2 cellular contexts compared by ENCODE assay signal in the genomic region with DNA sequence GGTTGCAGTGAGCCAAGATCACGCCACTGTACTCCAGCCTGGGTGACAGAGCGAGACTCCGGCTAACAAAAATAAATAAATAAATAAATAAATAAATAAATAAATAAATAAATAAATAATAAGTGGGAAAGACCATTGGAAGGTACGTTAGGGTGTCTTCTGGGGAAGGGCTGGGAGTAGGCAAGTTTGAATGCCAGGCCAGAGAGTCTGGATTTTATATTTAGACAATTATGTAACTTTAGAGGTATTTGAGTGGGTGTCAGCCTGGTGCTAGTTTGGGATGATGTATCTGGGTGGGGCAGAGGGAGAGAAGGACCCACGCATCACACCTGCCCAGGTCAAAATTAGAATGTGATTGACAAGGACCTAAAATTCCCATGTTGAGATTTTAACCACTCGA.
TF ChIP-seq lines count a peak whose summit lies in the region.

No MANE protein-coding gene starts in this region.

TF ChIP-seq in GM23338, 12 proteins besides CTCF, POLR2A, EP300 and RAD21:
- TF ChIP-seq STAT1 (IDR thresholded peaks at IDR 0.05; ENCODE audit: unreplicated experiment), result no peak
- TF ChIP-seq, protein P1, sequence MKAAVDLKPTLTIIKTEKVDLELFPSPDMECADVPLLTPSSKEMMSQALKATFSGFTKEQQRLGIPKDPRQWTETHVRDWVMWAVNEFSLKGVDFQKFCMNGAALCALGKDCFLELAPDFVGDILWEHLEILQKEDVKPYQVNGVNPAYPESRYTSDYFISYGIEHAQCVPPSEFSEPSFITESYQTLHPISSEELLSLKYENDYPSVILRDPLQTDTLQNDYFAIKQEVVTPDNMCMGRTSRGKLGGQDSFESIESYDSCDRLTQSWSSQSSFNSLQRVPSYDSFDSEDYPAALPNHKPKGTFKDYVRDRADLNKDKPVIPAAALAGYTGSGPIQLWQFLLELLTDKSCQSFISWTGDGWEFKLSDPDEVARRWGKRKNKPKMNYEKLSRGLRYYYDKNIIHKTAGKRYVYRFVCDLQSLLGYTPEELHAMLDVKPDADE (IDR thresholded peaks at IDR 0.05), result no peak
- TF ChIP-seq, protein P2, sequence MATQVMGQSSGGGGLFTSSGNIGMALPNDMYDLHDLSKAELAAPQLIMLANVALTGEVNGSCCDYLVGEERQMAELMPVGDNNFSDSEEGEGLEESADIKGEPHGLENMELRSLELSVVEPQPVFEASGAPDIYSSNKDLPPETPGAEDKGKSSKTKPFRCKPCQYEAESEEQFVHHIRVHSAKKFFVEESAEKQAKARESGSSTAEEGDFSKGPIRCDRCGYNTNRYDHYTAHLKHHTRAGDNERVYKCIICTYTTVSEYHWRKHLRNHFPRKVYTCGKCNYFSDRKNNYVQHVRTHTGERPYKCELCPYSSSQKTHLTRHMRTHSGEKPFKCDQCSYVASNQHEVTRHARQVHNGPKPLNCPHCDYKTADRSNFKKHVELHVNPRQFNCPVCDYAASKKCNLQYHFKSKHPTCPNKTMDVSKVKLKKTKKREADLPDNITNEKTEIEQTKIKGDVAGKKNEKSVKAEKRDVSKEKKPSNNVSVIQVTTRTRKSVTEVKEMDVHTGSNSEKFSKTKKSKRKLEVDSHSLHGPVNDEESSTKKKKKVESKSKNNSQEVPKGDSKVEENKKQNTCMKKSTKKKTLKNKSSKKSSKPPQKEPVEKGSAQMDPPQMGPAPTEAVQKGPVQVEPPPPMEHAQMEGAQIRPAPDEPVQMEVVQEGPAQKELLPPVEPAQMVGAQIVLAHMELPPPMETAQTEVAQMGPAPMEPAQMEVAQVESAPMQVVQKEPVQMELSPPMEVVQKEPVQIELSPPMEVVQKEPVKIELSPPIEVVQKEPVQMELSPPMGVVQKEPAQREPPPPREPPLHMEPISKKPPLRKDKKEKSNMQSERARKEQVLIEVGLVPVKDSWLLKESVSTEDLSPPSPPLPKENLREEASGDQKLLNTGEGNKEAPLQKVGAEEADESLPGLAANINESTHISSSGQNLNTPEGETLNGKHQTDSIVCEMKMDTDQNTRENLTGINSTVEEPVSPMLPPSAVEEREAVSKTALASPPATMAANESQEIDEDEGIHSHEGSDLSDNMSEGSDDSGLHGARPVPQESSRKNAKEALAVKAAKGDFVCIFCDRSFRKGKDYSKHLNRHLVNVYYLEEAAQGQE (IDR thresholded peaks at IDR 0.05; ENCODE audit: unreplicated experiment), result no peak
TF ChIP-seq in GM23338: peak in this region for 0.

TF ChIP-seq in GM12878, 131 proteins besides CTCF, POLR2A, EP300 and RAD21:
- TF ChIP-seq, protein P3, sequence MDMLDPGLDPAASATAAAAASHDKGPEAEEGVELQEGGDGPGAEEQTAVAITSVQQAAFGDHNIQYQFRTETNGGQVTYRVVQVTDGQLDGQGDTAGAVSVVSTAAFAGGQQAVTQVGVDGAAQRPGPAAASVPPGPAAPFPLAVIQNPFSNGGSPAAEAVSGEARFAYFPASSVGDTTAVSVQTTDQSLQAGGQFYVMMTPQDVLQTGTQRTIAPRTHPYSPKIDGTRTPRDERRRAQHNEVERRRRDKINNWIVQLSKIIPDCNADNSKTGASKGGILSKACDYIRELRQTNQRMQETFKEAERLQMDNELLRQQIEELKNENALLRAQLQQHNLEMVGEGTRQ (IDR thresholded peaks at IDR 0.05; ENCODE audit: borderline replicate concordance, low read depth, low read length), result no peak
- TF ChIP-seq, protein P4, sequence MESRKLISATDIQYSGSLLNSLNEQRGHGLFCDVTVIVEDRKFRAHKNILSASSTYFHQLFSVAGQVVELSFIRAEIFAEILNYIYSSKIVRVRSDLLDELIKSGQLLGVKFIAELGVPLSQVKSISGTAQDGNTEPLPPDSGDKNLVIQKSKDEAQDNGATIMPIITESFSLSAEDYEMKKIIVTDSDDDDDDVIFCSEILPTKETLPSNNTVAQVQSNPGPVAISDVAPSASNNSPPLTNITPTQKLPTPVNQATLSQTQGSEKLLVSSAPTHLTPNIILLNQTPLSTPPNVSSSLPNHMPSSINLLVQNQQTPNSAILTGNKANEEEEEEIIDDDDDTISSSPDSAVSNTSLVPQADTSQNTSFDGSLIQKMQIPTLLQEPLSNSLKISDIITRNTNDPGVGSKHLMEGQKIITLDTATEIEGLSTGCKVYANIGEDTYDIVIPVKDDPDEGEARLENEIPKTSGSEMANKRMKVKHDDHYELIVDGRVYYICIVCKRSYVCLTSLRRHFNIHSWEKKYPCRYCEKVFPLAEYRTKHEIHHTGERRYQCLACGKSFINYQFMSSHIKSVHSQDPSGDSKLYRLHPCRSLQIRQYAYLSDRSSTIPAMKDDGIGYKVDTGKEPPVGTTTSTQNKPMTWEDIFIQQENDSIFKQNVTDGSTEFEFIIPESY (IDR thresholded peaks at IDR 0.05), result no peak
- TF ChIP-seq, protein P5, sequence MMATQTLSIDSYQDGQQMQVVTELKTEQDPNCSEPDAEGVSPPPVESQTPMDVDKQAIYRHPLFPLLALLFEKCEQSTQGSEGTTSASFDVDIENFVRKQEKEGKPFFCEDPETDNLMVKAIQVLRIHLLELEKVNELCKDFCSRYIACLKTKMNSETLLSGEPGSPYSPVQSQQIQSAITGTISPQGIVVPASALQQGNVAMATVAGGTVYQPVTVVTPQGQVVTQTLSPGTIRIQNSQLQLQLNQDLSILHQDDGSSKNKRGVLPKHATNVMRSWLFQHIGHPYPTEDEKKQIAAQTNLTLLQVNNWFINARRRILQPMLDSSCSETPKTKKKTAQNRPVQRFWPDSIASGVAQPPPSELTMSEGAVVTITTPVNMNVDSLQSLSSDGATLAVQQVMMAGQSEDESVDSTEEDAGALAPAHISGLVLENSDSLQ (IDR thresholded peaks at IDR 0.05), result no peak
- TF ChIP-seq CEBPB (IDR thresholded peaks at IDR 0.05; ENCODE audit: borderline replicate concordance in 1 of 2, low read depth in 2 of 2, low read length in 2 of 2), result no peak
- no peak for TF ChIP-seq SMAD1 (IDR thresholded peaks at IDR 0.05; ENCODE audit: low read depth, partially characterized antibody)
- no peak for TF ChIP-seq ZNF384 (IDR thresholded peaks at IDR 0.05; ENCODE audit: borderline replicate concordance, low read depth, low read length)
- TF ChIP-seq SREBF2 (IDR thresholded peaks at IDR 0.05; ENCODE audit: low read length), result no peak
- no peak for TF ChIP-seq MTA3 (IDR thresholded peaks at IDR 0.05; ENCODE audit: borderline replicate concordance, low read length)
- TF ChIP-seq ATF3 (IDR thresholded peaks at IDR 0.05; ENCODE audit: borderline replicate concordance, extremely low read depth, low read depth, low read length), result no peak
- no peak for TF ChIP-seq NFIC (IDR thresholded peaks at IDR 0.05; ENCODE audit: low read depth, low read length)
- no peak for TF ChIP-seq EGR1 (IDR thresholded peaks at IDR 0.05; ENCODE audit: borderline replicate concordance in 1 of 2, low read depth in 2 of 2, low read length in 2 of 2)
- no peak for TF ChIP-seq JUND (IDR thresholded peaks at IDR 0.05; ENCODE audit: low read depth, low read length)
